Comparison of ENCODE assay signal across 19 cellular contexts in the genomic region with DNA sequence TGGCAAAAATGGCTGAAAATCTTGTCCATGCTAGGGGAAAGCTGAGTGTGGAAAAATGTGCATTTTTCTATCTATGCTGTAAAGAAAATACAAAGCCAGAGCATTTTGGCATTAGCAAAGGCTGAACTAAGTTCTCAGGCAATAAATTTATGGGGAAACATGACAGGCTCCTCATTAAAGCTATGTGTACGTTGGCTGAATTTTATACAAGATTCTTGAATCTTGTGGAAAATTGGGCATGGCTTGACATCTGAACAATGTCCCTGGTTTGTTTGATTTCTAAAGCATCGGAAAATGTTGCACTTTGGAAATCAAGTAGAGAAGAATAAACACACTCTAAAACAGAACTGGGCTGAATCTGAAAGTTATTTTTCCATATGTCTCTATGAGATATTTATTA. TPM values are rescaled to one million over a fixed set of nuclear protein-coding genes. Genes with fewer than 3 reads are reported as not detected.
"Had no signal": no experiment of that assay in that cellular context is flagged by ENCODE, and none has a peak within 500 bp of the region (broad histone marks: within the 10 kb centered on the region; RNA-seq: fewer than 3 reads in every experiment).

No MANE protein-coding gene starts in this region.

- FAIRE-seq: colon had no signal

- H3K9ac ChIP-seq: parathyroid adenoma had no signal

- H3K4me3 ChIP-seq: adrenal gland, esophagus muscularis mucosa, lower lobe of right lung, tibial nerve, vagina had no signal

- H3K36me3 ChIP-seq: adrenal gland, lower lobe of right lung, vagina had no signal

- H3K9me3 ChIP-seq: adrenal gland, esophagus muscularis mucosa, lower lobe of right lung, tibial nerve, vagina had no signal

- H3K27me3 ChIP-seq: adrenal gland, esophagus muscularis mucosa, tibial nerve, vagina had no signal

- H2AFZ ChIP-seq: parathyroid adenoma had no signal

- H3K4me1 ChIP-seq: esophagus muscularis mucosa had no signal

- ATAC-seq: lower lobe of right lung; stimulated activated memory B cell treated with anti-CD40 and anti-IgM and Interleukin-4, amounts not matched to agents 10 μg/mL and 1 μg/mL and 100 μg/mL, for 72 hours had no signal

- H3K79me2 ChIP-seq: parathyroid adenoma had no signal

- H3K27ac ChIP-seq: esophagus muscularis mucosa, lower lobe of right lung, parathyroid adenoma, vagina, VCaP had no signal

- DNase-seq: activated CD4-positive, alpha-beta T cell treated with anti-CD3 and anti-CD28 coated beads for 1 hour; activated CD4-positive, alpha-beta T cell treated with anti-CD3 and anti-CD28 coated beads, Interleukin-2, amount 50 U/mL, for 4 hours; activated naive CD4-positive, alpha-beta T cell treated with Interleukin-2 at 50 U/mL for 16 hours; activated T-cell treated with anti-CD3 and anti-CD28 coated beads for 4 hours; adrenal gland; foreskin fibroblast; lower lobe of right lung; stimulated activated CD4-positive, alpha-beta T cell treated with anti-CD3 and anti-CD28 coated beads, Interleukin-2, amount 100 ng/mL, for 48 hours had no signal

RNA-seq across cellular contexts. Expression of a gene that starts 16.8 kb away (rescaled TPM):
- total RNA-seq: cardiac septum; esophagus muscularis mucosa; renal cortical epithelial cell; T-helper 1 cell treated with Interleukin-12 subunit alpha and Interleukin-12 subunit beta and Interleukin-4 antibody, amounts not matched to agents 30 ng/mL and 1 ng/mL, for 36 hours; vagina had no signal

RNA-seq across cellular contexts. Expression of a gene that starts 52.4 kb away (rescaled TPM):
- total RNA-seq: cardiac septum, esophagus muscularis mucosa, lower lobe of right lung, renal cortical epithelial cell, skeletal muscle tissue, tibial nerve, vagina had no signal
